In genomic region chr19:16342002-16342715, GRCh38 we compare ENCODE assay signal across 1 cellular context.
TF ChIP-seq lines count a peak whose summit lies in the region.

No MANE protein-coding gene starts in this region.

TF ChIP-seq in IMR-90, 13 proteins besides CTCF, POLR2A, EP300 and RAD21 (continued from another document):
- TF ChIP-seq, protein P1, sequence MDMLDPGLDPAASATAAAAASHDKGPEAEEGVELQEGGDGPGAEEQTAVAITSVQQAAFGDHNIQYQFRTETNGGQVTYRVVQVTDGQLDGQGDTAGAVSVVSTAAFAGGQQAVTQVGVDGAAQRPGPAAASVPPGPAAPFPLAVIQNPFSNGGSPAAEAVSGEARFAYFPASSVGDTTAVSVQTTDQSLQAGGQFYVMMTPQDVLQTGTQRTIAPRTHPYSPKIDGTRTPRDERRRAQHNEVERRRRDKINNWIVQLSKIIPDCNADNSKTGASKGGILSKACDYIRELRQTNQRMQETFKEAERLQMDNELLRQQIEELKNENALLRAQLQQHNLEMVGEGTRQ (IDR thresholded peaks at IDR 0.05; ENCODE audit: low read depth, low read length), result no peak
